ENCODE assay signal across 1 cellular context in the genomic region with DNA sequence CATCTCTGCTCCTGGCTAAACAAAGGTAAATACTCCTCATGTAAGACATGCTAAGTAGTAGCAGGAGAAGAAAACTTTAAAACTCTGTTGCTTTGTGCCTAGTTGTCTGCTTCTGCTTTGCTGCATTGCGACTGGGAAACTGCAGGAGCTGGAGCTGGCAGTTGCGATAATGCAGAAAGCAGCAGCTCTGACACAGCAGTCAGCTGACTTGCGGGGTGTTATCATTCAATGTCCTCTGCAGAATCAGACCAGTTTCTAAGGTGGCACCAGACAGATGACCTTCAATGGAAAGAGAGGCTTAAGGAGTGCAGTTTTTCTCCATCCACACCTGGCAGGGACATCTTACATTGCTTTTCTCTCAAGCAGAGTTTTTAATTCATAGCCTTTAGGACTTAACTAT.
TF ChIP-seq lines count a peak whose summit lies in the region.

No MANE protein-coding gene starts in this region.

TF ChIP-seq in GM23338, 12 proteins besides CTCF, POLR2A, EP300 and RAD21:
- TF ChIP-seq, protein P1, sequence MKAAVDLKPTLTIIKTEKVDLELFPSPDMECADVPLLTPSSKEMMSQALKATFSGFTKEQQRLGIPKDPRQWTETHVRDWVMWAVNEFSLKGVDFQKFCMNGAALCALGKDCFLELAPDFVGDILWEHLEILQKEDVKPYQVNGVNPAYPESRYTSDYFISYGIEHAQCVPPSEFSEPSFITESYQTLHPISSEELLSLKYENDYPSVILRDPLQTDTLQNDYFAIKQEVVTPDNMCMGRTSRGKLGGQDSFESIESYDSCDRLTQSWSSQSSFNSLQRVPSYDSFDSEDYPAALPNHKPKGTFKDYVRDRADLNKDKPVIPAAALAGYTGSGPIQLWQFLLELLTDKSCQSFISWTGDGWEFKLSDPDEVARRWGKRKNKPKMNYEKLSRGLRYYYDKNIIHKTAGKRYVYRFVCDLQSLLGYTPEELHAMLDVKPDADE (IDR thresholded peaks at IDR 0.05), result no peak
- TF ChIP-seq REST (IDR thresholded peaks at IDR 0.05; ENCODE audit: unreplicated experiment) (no peak), STAT1 (IDR thresholded peaks at IDR 0.05; ENCODE audit: unreplicated experiment) (no peak), ZNF331 (CRISPR knock-in tag; IDR thresholded peaks at IDR 0.05; ENCODE audit: low read depth) (no peak), CREB1 (CRISPR knock-in tag; IDR thresholded peaks at IDR 0.05; ENCODE audit: low read depth) (no peak), EZH2 (IDR thresholded peaks at IDR 0.05; ENCODE audit: low read depth, unreplicated experiment) (no peak), NANOG (IDR thresholded peaks at IDR 0.05; ENCODE audit: borderline replicate concordance) (no peak)
